Comparison of ENCODE assay signal across 16 cellular contexts in genomic region chr19:49907745-49908446, GRCh38. TPM values are rescaled to one million over a fixed set of nuclear protein-coding genes. Genes with fewer than 3 reads are reported as not detected.
DNase-seq lines count a peak whose midpoint lies in the region; ATAC-seq and TF ChIP-seq lines count a peak whose summit lies in the region.
"Had no signal": no experiment of that assay in that cellular context is flagged by ENCODE, and none has a peak within 500 bp of the region (broad histone marks: within the 10 kb centered on the region; RNA-seq: fewer than 3 reads in every experiment).

No MANE protein-coding gene starts in this region.

- H3K4me1 Mint-ChIP-seq in activated CD4-positive, alpha-beta memory T cell treated with anti-CD3 and anti-CD28 coated beads for 36 hours (ENCODE audit: low read depth): peaks cover 76% of the 10 kb centered on the region
- H3K4me1 Mint-ChIP-seq in activated CD4-positive, alpha-beta memory T cell treated with anti-CD3 and anti-CD28 coated beads, Interleukin-2, amount 10 ng/mL, durations not matched to agents 7 days and 5 days: peaks cover 46% of the 10 kb centered on the region

- H3K18ac ChIP-seq in neuronal stem cell (ENCODE audit: low read length): no peak overlapping the region

- no peaks in the 10 kb centered on the region for H4K20me1 ChIP-seq in OCI-LY1 (ENCODE audit: insufficient read depth, low read length)

- ATAC-seq in left ventricle myocardium superior: no peak
- ATAC-seq: activated CD4-positive, alpha-beta T cell treated with anti-CD3 and anti-CD28 coated beads for 36 hours had no signal

- H3K79me1 ChIP-seq in neuronal stem cell (ENCODE audit: low read depth, low read length): peaks cover 13% of the 10 kb centered on the region

- peaks cover 58% of the 10 kb centered on the region for H3K36me3 Mint-ChIP-seq in activated CD4-positive, alpha-beta memory T cell treated with anti-CD3 and anti-CD28 coated beads for 36 hours
- peaks cover 56% of the 10 kb centered on the region for H3K36me3 Mint-ChIP-seq in activated CD4-positive, alpha-beta memory T cell treated with anti-CD3 and anti-CD28 coated beads, Interleukin-2, amount 10 ng/mL, durations not matched to agents 7 days and 5 days (ENCODE audit: low read depth)

- H2AFZ ChIP-seq in OCI-LY1 (ENCODE audit: low read length) (no peak overlapping the region), neuronal stem cell (ENCODE audit: low read length) (no peak overlapping the region)

- no CpG with 5 or more reads among the region's 23 CpGs for WGBS in neuronal stem cell (ENCODE audit: extremely low coverage in 2 of 2, insufficient read length in 2 of 2, insufficient replicate concordance in 1 of 2), 2 donors

- H3K4me1 ChIP-seq in OCI-LY1 (ENCODE audit: insufficient read depth, low read length, severe bottlenecking): peaks cover 90% of the 10 kb centered on the region
- H3K4me1 ChIP-seq in neuronal stem cell (ENCODE audit: control insufficient read depth in 2 of 2, insufficient read depth in 1 of 2, low read depth in 1 of 2, low read length in 2 of 2): no peaks in the 10 kb centered on the region
- H3K4me1 ChIP-seq: vagina had no signal

- no peak overlapping the region for H2BK5ac ChIP-seq in neuronal stem cell (ENCODE audit: low read length)

- H4K8ac ChIP-seq in neuronal stem cell (ENCODE audit: low read depth, low read length): no peak overlapping the region

- peak overlapping the region; percentile 95 for H3K27ac ChIP-seq in OCI-LY1 (ENCODE audit: low read depth, low read length, poor library complexity, severe bottlenecking)
- no peak overlapping the region for H3K27ac ChIP-seq in neuronal stem cell (replicated peaks; ENCODE audit: low read length)
- H3K27ac ChIP-seq: ovary, stomach, vagina had no signal

- intact Hi-C loops in activated CD4-positive, alpha-beta memory T cell treated with anti-CD3 and anti-CD28 coated beads for 36 hours (cut with micrococcal nuclease): no loop called here
- intact Hi-C loops in left ventricle myocardium superior (cut with micrococcal nuclease): no loop called here

- no peak overlapping the region for H2BK15ac ChIP-seq in neuronal stem cell (ENCODE audit: low read length)

- H3K27ac Mint-ChIP-seq in activated CD4-positive, alpha-beta memory T cell treated with anti-CD3 and anti-CD28 coated beads for 36 hours: peak overlapping the region; percentile 72
- H3K27ac Mint-ChIP-seq in activated CD4-positive, alpha-beta memory T cell treated with anti-CD3 and anti-CD28 coated beads, Interleukin-2, amount 10 ng/mL, durations not matched to agents 7 days and 5 days: no peak overlapping the region
- H3K27ac Mint-ChIP-seq: activated CD4-positive, alpha-beta T cell treated with anti-CD3 and anti-CD28 coated beads for 36 hours had no signal

- no peak overlapping the region for H2AK5ac ChIP-seq in neuronal stem cell (ENCODE audit: low read depth, low read length)

- POLR2A ChIA-PET in activated CD4-positive, alpha-beta memory T cell treated with anti-CD3 and anti-CD28 coated beads for 36 hours (lab: Charles Lee): interaction anchor here (1.5 to 1.9 kb wide), 3 partner anchors 10 to 20 kb away, joined by 4 to 7 read pairs (median 5); no protein-coding TSS in a partner anchor
- POLR2A ChIA-PET in activated CD4-positive, alpha-beta memory T cell treated with anti-CD3 and anti-CD28 coated beads, Interleukin-2, amount 10 ng/mL, durations not matched to agents 7 days and 5 days (lab: Charles Lee): interaction anchor here (1.2 kb wide), 1 partner anchor 95 kb away, joined by 3 read pairs; the partner anchor contains the start of gene FUZ

- CTCF ChIA-PET in activated CD4-positive, alpha-beta memory T cell treated with anti-CD3 and anti-CD28 coated beads for 36 hours (lab: Charles Lee): interaction anchor here (0.6 kb wide), 1 partner anchor 61 kb away, joined by 3 read pairs; no protein-coding TSS in a partner anchor
- CTCF ChIA-PET in activated CD4-positive, alpha-beta memory T cell treated with anti-CD3 and anti-CD28 coated beads, Interleukin-2, amount 10 ng/mL, durations not matched to agents 7 days and 5 days (lab: Charles Lee): no interaction called here

- no peaks in the 10 kb centered on the region for H3K27me3 ChIP-seq in OCI-LY1 (ENCODE audit: insufficient read depth, low read length)
- no peaks in the 10 kb centered on the region for H3K27me3 ChIP-seq in neuronal stem cell (ENCODE audit: control insufficient read depth in 3 of 3, insufficient read depth in 3 of 3, low read depth in 1 of 3, low read length in 3 of 3)
- H3K27me3 ChIP-seq: ovary, stomach, vagina had no signal

- H3K4me3 ChIP-seq in OCI-LY1 (ENCODE audit: low read depth, low read length, poor library complexity, severe bottlenecking) (peak overlapping the region; percentile 30), neuronal stem cell (ENCODE audit: low read length in 2 of 2) (no peak overlapping the region)
- H3K4me3 ChIP-seq: ovary, stomach, vagina had no signal

- H3K9me2 ChIP-seq in OCI-LY1 (ENCODE audit: low read depth, low read length): no peaks in the 10 kb centered on the region

- peak; percentile 22 for DNase-seq in activated CD4-positive, alpha-beta memory T cell treated with anti-CD3 and anti-CD28 coated beads for 36 hours
- DNase-seq in activated CD4-positive, alpha-beta memory T cell treated with anti-CD3 and anti-CD28 coated beads, Interleukin-2, amount 10 ng/mL, durations not matched to agents 7 days and 5 days: no peak
- DNase-seq in neuronal stem cell (ENCODE audit: low spot score) (no peak), OCI-M1 (lab: John Stamatoyannopoulos, UW) (no peak), left ventricle myocardium superior (no peak)
- DNase-seq: activated CD4-positive, alpha-beta T cell treated with anti-CD3 and anti-CD28 coated beads for 36 hours; activated T-cell treated with anti-CD3 and anti-CD28 coated beads, Interleukin-2, amount 50 U/mL, for 48 hours; CD4-positive, alpha-beta memory T cell; kidney glomerular epithelial cell; MV-4-11; NCI-H2107; Right ventricle myocardium superior; stomach had no signal

- no peak overlapping the region for H3K4me3 Mint-ChIP-seq in activated CD4-positive, alpha-beta memory T cell treated with anti-CD3 and anti-CD28 coated beads for 36 hours
- H3K4me3 Mint-ChIP-seq in activated CD4-positive, alpha-beta memory T cell treated with anti-CD3 and anti-CD28 coated beads, Interleukin-2, amount 10 ng/mL, durations not matched to agents 7 days and 5 days: no peak overlapping the region
- H3K4me3 Mint-ChIP-seq: activated CD4-positive, alpha-beta T cell treated with anti-CD3 and anti-CD28 coated beads for 36 hours; CD4-positive, alpha-beta memory T cell had no signal

- no peaks in the 10 kb centered on the region for H3K79me2 ChIP-seq in OCI-LY1 (ENCODE audit: insufficient read depth, low read length)

- H3F3A ChIP-seq in OCI-LY1 (ENCODE audit: insufficient read depth, low read length): no peaks in the 10 kb centered on the region

- no peaks in the 10 kb centered on the region for H3K9me3 Mint-ChIP-seq in activated CD4-positive, alpha-beta memory T cell treated with anti-CD3 and anti-CD28 coated beads for 36 hours
- H3K9me3 Mint-ChIP-seq in activated CD4-positive, alpha-beta memory T cell treated with anti-CD3 and anti-CD28 coated beads, Interleukin-2, amount 10 ng/mL, durations not matched to agents 7 days and 5 days: no peaks in the 10 kb centered on the region
- H3K9me3 Mint-ChIP-seq: CD4-positive, alpha-beta memory T cell had no signal

- H3K9me3 ChIP-seq in OCI-LY1 (ENCODE audit: low read length) (no peaks in the 10 kb centered on the region), neuronal stem cell (replicated peaks in 1 of 2; ENCODE audit: control insufficient read depth in 2 of 2, insufficient read depth in 1 of 2, low read depth in 1 of 2, low read length in 2 of 2) (peaks cover 0 to 2% of the 10 kb centered on the region in 2 donors)
- H3K9me3 ChIP-seq: ovary, stomach, vagina had no signal

- no peak overlapping the region for H3K14ac ChIP-seq in neuronal stem cell (ENCODE audit: low read length)

- H4K91ac ChIP-seq in neuronal stem cell (ENCODE audit: low read depth, low read length, poor library complexity): no peak overlapping the region

- no peak overlapping the region for H3K4ac ChIP-seq in neuronal stem cell (ENCODE audit: low read length)

- no peak overlapping the region for H2BK12ac ChIP-seq in neuronal stem cell (ENCODE audit: low read length)

- no peak overlapping the region for H3K23ac ChIP-seq in neuronal stem cell (ENCODE audit: low read depth, low read length, poor library complexity)

- no peak overlapping the region for H2BK120ac ChIP-seq in neuronal stem cell (ENCODE audit: low read depth, low read length)

- H3K27me3 Mint-ChIP-seq in activated CD4-positive, alpha-beta memory T cell treated with anti-CD3 and anti-CD28 coated beads for 36 hours: no peaks in the 10 kb centered on the region
- no peaks in the 10 kb centered on the region for H3K27me3 Mint-ChIP-seq in activated CD4-positive, alpha-beta memory T cell treated with anti-CD3 and anti-CD28 coated beads, Interleukin-2, amount 10 ng/mL, durations not matched to agents 7 days and 5 days
- H3K27me3 Mint-ChIP-seq: activated CD4-positive, alpha-beta T cell treated with anti-CD3 and anti-CD28 coated beads for 36 hours; CD4-positive, alpha-beta memory T cell had no signal

- H3K36me3 ChIP-seq in OCI-LY1 (ENCODE audit: insufficient read depth, low read length): peaks cover 68% of the 10 kb centered on the region
- H3K36me3 ChIP-seq in neuronal stem cell (replicated peaks in 1 of 2; ENCODE audit: control insufficient read depth in 2 of 2, insufficient read depth in 2 of 2, low read length in 2 of 2): peaks cover 44 to 69% of the 10 kb centered on the region in 2 donors
- H3K36me3 ChIP-seq: ovary had no signal

- no peak for TF ChIP-seq CTCF in OCI-LY1 (IDR thresholded peaks at IDR 0.05; ENCODE audit: low read length)

- H3K4me2 ChIP-seq in OCI-LY1 (ENCODE audit: low read length) (peak overlapping the region; percentile 49), neuronal stem cell (ENCODE audit: insufficient read depth, low read length, poor library complexity, severe bottlenecking) (no peak overlapping the region)

- H3K9ac ChIP-seq in OCI-LY1 (ENCODE audit: low read length): peak overlapping the region; percentile 54; the same call in 1 of the 2 replicates
- peak overlapping the region; percentile 60 for H3K9ac ChIP-seq in neuronal stem cell (ENCODE audit: low read depth, low read length, poor library complexity)

RNA-seq across cellular contexts. Expression of gene IL4I1, which starts 11.2 kb away (rescaled TPM):
- total RNA-seq in activated CD4-positive, alpha-beta memory T cell treated with anti-CD3 and anti-CD28 coated beads for 36 hours: 100 to 1,000 TPM; 108 to 111 TPM
- 10 to 100 TPM; 25.7 to 26.4 TPM for total RNA-seq in activated CD4-positive, alpha-beta memory T cell treated with anti-CD3 and anti-CD28 coated beads, Interleukin-2, amount 10 ng/mL, durations not matched to agents 7 days and 5 days
- 0.28 TPM for polyA plus RNA-seq in neuronal stem cell (2013, experiment 1 of 2)
- 0.26 TPM for polyA plus RNA-seq in neuronal stem cell (2013, experiment 2 of 2)
- not detected for total RNA-seq in left ventricle myocardium superior
- total RNA-seq: Right ventricle myocardium superior, vagina had no signal

RNA-seq across cellular contexts. Expression of gene ATF5, which starts 21.1 kb away (rescaled TPM):
- total RNA-seq in activated CD4-positive, alpha-beta memory T cell treated with anti-CD3 and anti-CD28 coated beads for 36 hours: 10 to 100 TPM; 24.5 to 25.8 TPM
- total RNA-seq in activated CD4-positive, alpha-beta memory T cell treated with anti-CD3 and anti-CD28 coated beads, Interleukin-2, amount 10 ng/mL, durations not matched to agents 7 days and 5 days: 10 to 100 TPM; 19.6 to 20.0 TPM
- 7.5 TPM for polyA plus RNA-seq in neuronal stem cell (2013, experiment 1 of 2)
- polyA plus RNA-seq in neuronal stem cell (2013, experiment 2 of 2): 7.7 TPM
- total RNA-seq in left ventricle myocardium superior: 8.0 TPM

RNA-seq across cellular contexts. Expression of gene NUP62, which starts 21.4 kb away (rescaled TPM):
- 100 to 1,000 TPM; 160 to 171 TPM for total RNA-seq in activated CD4-positive, alpha-beta memory T cell treated with anti-CD3 and anti-CD28 coated beads for 36 hours
- total RNA-seq in activated CD4-positive, alpha-beta memory T cell treated with anti-CD3 and anti-CD28 coated beads, Interleukin-2, amount 10 ng/mL, durations not matched to agents 7 days and 5 days: 100 to 1,000 TPM; 113 to 114 TPM
- polyA plus RNA-seq in neuronal stem cell (2013, experiment 1 of 2): 69.0 TPM
- 72.2 TPM for polyA plus RNA-seq in neuronal stem cell (2013, experiment 2 of 2)
- total RNA-seq in left ventricle myocardium superior: 28.4 TPM

RNA-seq across cellular contexts. Expression of gene TBC1D17, which starts 30.4 kb away (rescaled TPM):
- total RNA-seq in activated CD4-positive, alpha-beta memory T cell treated with anti-CD3 and anti-CD28 coated beads for 36 hours: 10 to 100 TPM; 32.5 to 34.7 TPM
- 10 to 100 TPM; 42.3 to 47.6 TPM for total RNA-seq in activated CD4-positive, alpha-beta memory T cell treated with anti-CD3 and anti-CD28 coated beads, Interleukin-2, amount 10 ng/mL, durations not matched to agents 7 days and 5 days
- polyA plus RNA-seq in neuronal stem cell (2013, experiment 1 of 2): 29.5 TPM
- 29.9 TPM for polyA plus RNA-seq in neuronal stem cell (2013, experiment 2 of 2)
- total RNA-seq in left ventricle myocardium superior: 47.7 TPM

RNA-seq across cellular contexts. Expression of gene AKT1S1, which starts 30.7 kb away (rescaled TPM):
- 10 to 100 TPM; 19.6 TPM for total RNA-seq in activated CD4-positive, alpha-beta memory T cell treated with anti-CD3 and anti-CD28 coated beads for 36 hours
- total RNA-seq in activated CD4-positive, alpha-beta memory T cell treated with anti-CD3 and anti-CD28 coated beads, Interleukin-2, amount 10 ng/mL, durations not matched to agents 7 days and 5 days: 10 to 100 TPM; 20.2 to 23.0 TPM
- 45.3 TPM for polyA plus RNA-seq in neuronal stem cell (2013, experiment 1 of 2)
- polyA plus RNA-seq in neuronal stem cell (2013, experiment 2 of 2): 42.9 TPM
- 41.2 TPM for total RNA-seq in left ventricle myocardium superior

Comparison
In these comparisons a context has a peak if more than half of its experiments do, and no peak if none do; other contexts are left out.
1. RNA of gene IL4I1, which starts 11.2 kb away (total RNA-seq): 108 to 111 TPM in activated CD4-positive, alpha-beta memory T cell treated with anti-CD3 and anti-CD28 coated beads for 36 hours and 25.7 to 26.4 TPM in activated CD4-positive, alpha-beta memory T cell treated with anti-CD3 and anti-CD28 coated beads, Interleukin-2, amount 10 ng/mL, durations not matched to agents 7 days and 5 days; not detected in left ventricle myocardium superior (single experiment); every median in the first group is over 10 times any median in the second.